Comparison of ENCODE assay signal across 27 cellular contexts in genomic region chr9:71928376-71928775, GRCh38. TPM values are rescaled to one million over a fixed set of nuclear protein-coding genes. Genes with fewer than 3 reads are reported as not detected.
A peak's percentile ranks its signal among the peaks of the same experiment; 100 is the strongest.
DNase-seq lines count a peak whose midpoint lies in the region; TF ChIP-seq lines count a peak whose summit lies in the region.
"Had no signal": no experiment of that assay in that cellular context is flagged by ENCODE, and none has a peak within 500 bp of the region (broad histone marks: within the 10 kb centered on the region; RNA-seq: fewer than 3 reads in every experiment).

No MANE protein-coding gene starts in this region.

- H3K27me3 ChIP-seq in esophagus squamous epithelium (no peaks in the 10 kb centered on the region), osteoblast (ENCODE audit: insufficient read depth, low read length) (no peaks in the 10 kb centered on the region), Peyer's patch (no peaks in the 10 kb centered on the region)
- H3K27me3 ChIP-seq: body of pancreas, dorsolateral prefrontal cortex, hepatocyte, right atrium auricular region, spleen, transverse colon had no signal

- H3K4me2 ChIP-seq in osteoblast (ENCODE audit: insufficient read depth, low read length), result no peak overlapping the region
- H3K4me2 ChIP-seq: hepatocyte had no signal

- H3K4me1 Mint-ChIP-seq in activated CD4-positive, alpha-beta T cell treated with anti-CD3 and anti-CD28 coated beads, Interleukin-2, amount 10 ng/mL, durations not matched to agents 24 days and 14 days, result no peaks in the 10 kb centered on the region
- H3K4me1 Mint-ChIP-seq: activated CD8-positive, alpha-beta memory T cell treated with anti-CD3 and anti-CD28 coated beads, Interleukin-2, amount 10 ng/mL, durations not matched to agents 7 days and 5 days had no signal

- H3K4me1 ChIP-seq in esophagus squamous epithelium, result peaks cover 0 to 55% (median 0%) of the 10 kb centered on the region in 3 donors
- peaks cover 24% of the 10 kb centered on the region for H3K4me1 ChIP-seq in osteoblast (ENCODE audit: insufficient read depth, low read length)
- no peaks in the 10 kb centered on the region for H3K4me1 ChIP-seq in Peyer's patch
- H3K4me1 ChIP-seq: right atrium auricular region, spleen had no signal

- TF ChIP-seq POLR2A in esophagus squamous epithelium (IDR thresholded peaks at IDR 0.05) (no peak), Peyer's patch (IDR thresholded peaks at IDR 0.05) (no peak)

- H2AFZ ChIP-seq in osteoblast (ENCODE audit: low read length), result no peak overlapping the region
- H2AFZ ChIP-seq: hepatocyte had no signal

- 95 to 100% methylated on average over 1 of the region's 1 CpG for WGBS in esophagus squamous epithelium, 2 donors

- H3K27ac ChIP-seq in esophagus squamous epithelium (peak overlapping the region in 3 of 4 donors; percentile 7 to 76 (median 56)), osteoblast (ENCODE audit: low read depth, low read length) (peak overlapping the region; percentile 83), Peyer's patch (no peak overlapping the region)
- H3K27ac ChIP-seq: body of pancreas, dorsolateral prefrontal cortex, hepatocyte, HL-60, right atrium auricular region, spleen, transverse colon had no signal

- no peaks in the 10 kb centered on the region for H3K27me3 Mint-ChIP-seq in activated CD4-positive, alpha-beta T cell treated with anti-CD3 and anti-CD28 coated beads, Interleukin-2, amount 10 ng/mL, durations not matched to agents 24 days and 14 days
- H3K27me3 Mint-ChIP-seq: activated CD8-positive, alpha-beta memory T cell treated with anti-CD3 and anti-CD28 coated beads, Interleukin-2, amount 10 ng/mL, durations not matched to agents 7 days and 5 days; CD4-positive, CD25-positive, alpha-beta regulatory T cell; naive thymus-derived CD8-positive, alpha-beta T cell had no signal

- no peak overlapping the region for H3K27ac Mint-ChIP-seq in activated CD4-positive, alpha-beta T cell treated with anti-CD3 and anti-CD28 coated beads, Interleukin-2, amount 10 ng/mL, durations not matched to agents 24 days and 14 days
- H3K27ac Mint-ChIP-seq: activated CD8-positive, alpha-beta memory T cell treated with anti-CD3 and anti-CD28 coated beads, Interleukin-2, amount 10 ng/mL, durations not matched to agents 7 days and 5 days; CD4-positive, CD25-positive, alpha-beta regulatory T cell; naive thymus-derived CD8-positive, alpha-beta T cell had no signal

- H3K9me3 Mint-ChIP-seq in activated CD4-positive, alpha-beta T cell treated with anti-CD3 and anti-CD28 coated beads, Interleukin-2, amount 10 ng/mL, durations not matched to agents 24 days and 14 days, result peaks cover 4% of the 10 kb centered on the region

- H3K36me3 ChIP-seq in esophagus squamous epithelium, result peaks cover 0 to under 1% (median 0%) of the 10 kb centered on the region in 3 donors
- no peaks in the 10 kb centered on the region for H3K36me3 ChIP-seq in osteoblast (ENCODE audit: insufficient read depth, low read length)
- H3K36me3 ChIP-seq in Peyer's patch, result no peaks in the 10 kb centered on the region
- H3K36me3 ChIP-seq: right atrium auricular region, transverse colon had no signal

- H3K4me3 Mint-ChIP-seq in activated CD4-positive, alpha-beta T cell treated with anti-CD3 and anti-CD28 coated beads, Interleukin-2, amount 10 ng/mL, durations not matched to agents 24 days and 14 days, result no peak overlapping the region
- H3K4me3 Mint-ChIP-seq: activated CD8-positive, alpha-beta memory T cell treated with anti-CD3 and anti-CD28 coated beads, Interleukin-2, amount 10 ng/mL, durations not matched to agents 7 days and 5 days; CD4-positive, CD25-positive, alpha-beta regulatory T cell; naive thymus-derived CD8-positive, alpha-beta T cell had no signal

- H3K4me3 ChIP-seq in AG10803 (ENCODE audit: low read length), result no peak overlapping the region
- H3K4me3 ChIP-seq in esophagus squamous epithelium, result no peak overlapping the region
- H3K4me3 ChIP-seq in osteoblast (ENCODE audit: insufficient read depth, low read length), result no peak overlapping the region
- H3K4me3 ChIP-seq in Peyer's patch, result no peak overlapping the region
- H3K4me3 ChIP-seq: body of pancreas, dorsolateral prefrontal cortex, hepatocyte, right atrium auricular region, spleen, transverse colon had no signal

- peak; percentile 24 for DNase-seq in AG10803 (ENCODE audit: low read depth)
- DNase-seq in M059J (ENCODE audit: low read depth), result peak; percentile 80
- DNase-seq in esophagus squamous epithelium (lab: John Stamatoyannopoulos, UW), result no peak
- DNase-seq in osteoblast (ENCODE audit: insufficient read length, low spot score, missing footprints), result no peak
- no peak for DNase-seq in NCI-H1417 (lab: John Stamatoyannopoulos, UW)
- DNase-seq in effector CD8-positive, alpha-beta T cell (lab: John Stamatoyannopoulos, UW), result no peak
- no peak for DNase-seq in Peyer's patch
- no peak for DNase-seq in activated CD4-positive, alpha-beta T cell treated with anti-CD3 and anti-CD28 coated beads, Interleukin-2, amount 10 ng/mL, durations not matched to agents 24 days and 14 days
- DNase-seq: activated CD8-positive, alpha-beta memory T cell treated with anti-CD3 and anti-CD28 coated beads, Interleukin-2, amount 10 ng/mL, durations not matched to agents 7 days and 5 days; activated T-cell treated with anti-CD3 and anti-CD28 coated beads, Interleukin-2, amount 50 U/mL, for 48 hours; body of pancreas; CD4-positive, CD25-positive, alpha-beta regulatory T cell; cerebellar nuclear complex; dorsolateral prefrontal cortex; GOT3; Kasumi-1; naive thymus-derived CD8-positive, alpha-beta T cell; NCI-H187; NCI-H2171 treated with DMSO at 0.1 percent for 48 hours; NCI-H524; SHP77 treated with DMSO at 0.1 percent for 48 hours; spleen; T-helper 9 cell; transverse colon had no signal

- intact Hi-C loops in esophagus squamous epithelium (cut with DNase I), result no loop called here
- intact Hi-C loops in activated CD4-positive, alpha-beta T cell treated with anti-CD3 and anti-CD28 coated beads, Interleukin-2, amount 10 ng/mL, durations not matched to agents 24 days and 14 days (cut with micrococcal nuclease), result no loop called here

- peaks cover 6% of the 10 kb centered on the region for H3K36me3 Mint-ChIP-seq in activated CD4-positive, alpha-beta T cell treated with anti-CD3 and anti-CD28 coated beads, Interleukin-2, amount 10 ng/mL, durations not matched to agents 24 days and 14 days (ENCODE audit: low read depth)

- H3K79me2 ChIP-seq in osteoblast (ENCODE audit: insufficient read depth, low read length), result peaks cover 53% of the 10 kb centered on the region

- H3K9me3 ChIP-seq in esophagus squamous epithelium, result no peaks in the 10 kb centered on the region
- no peaks in the 10 kb centered on the region for H3K9me3 ChIP-seq in osteoblast (ENCODE audit: low read depth, low read length)
- H3K9me3 ChIP-seq in Peyer's patch, result no peaks in the 10 kb centered on the region
- H3K9me3 ChIP-seq: body of pancreas, right atrium auricular region, spleen, transverse colon had no signal

- no peak for TF ChIP-seq CTCF in AG10803 (conservative IDR thresholded peaks at IDR 0.05; ENCODE audit: low read length)
- TF ChIP-seq CTCF in esophagus squamous epithelium (IDR thresholded peaks at IDR 0.05), result no peak
- TF ChIP-seq CTCF in osteoblast (IDR thresholded peaks at IDR 0.05; ENCODE audit: extremely low read depth, low read depth, low read length), result no peak
- no peak for TF ChIP-seq CTCF in Peyer's patch (IDR thresholded peaks at IDR 0.05)

- peaks cover 3% of the 10 kb centered on the region for H4K20me1 ChIP-seq in osteoblast (ENCODE audit: insufficient read depth, low read length)

RNA-seq across cellular contexts. Expression of gene C9orf85, which starts 16.9 kb away (rescaled TPM):
- total RNA-seq in M059J (2014; rRNA removed; shearing (Covaris generic)), result 24.9 and 32.2 TPM in 2 replicates
- total RNA-seq in esophagus squamous epithelium (10 to 100 TPM in 3 of 4 donors, 1 to 10 TPM in 1; 9.1 to 12.8 (median 10.4) TPM), osteoblast (11.2 and 12.1 TPM in 2 replicates), Peyer's patch (10 to 100 TPM; 11.3 to 40.4 (median 21.9) TPM)
- total RNA-seq in activated CD4-positive, alpha-beta T cell treated with anti-CD3 and anti-CD28 coated beads, Interleukin-2, amount 10 ng/mL, durations not matched to agents 24 days and 14 days, result 9.4 and 11.6 TPM in 2 replicates

RNA-seq across cellular contexts. Expression of gene ABHD17B, which starts 17.4 kb away (rescaled TPM):
- 34.5 and 49.0 TPM in 2 replicates for total RNA-seq in M059J (2014; rRNA removed; shearing (Covaris generic))
- total RNA-seq in esophagus squamous epithelium (10 to 100 TPM; 21.2 to 24.7 (median 22.2) TPM), osteoblast (21.4 and 21.8 TPM in 2 replicates), Peyer's patch (10 to 100 TPM; 23.9 to 39.1 (median 34.0) TPM)
- 18.3 and 19.7 TPM in 2 replicates for total RNA-seq in activated CD4-positive, alpha-beta T cell treated with anti-CD3 and anti-CD28 coated beads, Interleukin-2, amount 10 ng/mL, durations not matched to agents 24 days and 14 days

Comparison
In these comparisons a context has a peak if more than half of its experiments do, and no peak if none do; other contexts are left out.
1. DNase-seq: peak in AG10803 (single experiment) and M059J (single experiment); none in esophagus squamous epithelium (single experiment), osteoblast (single experiment), NCI-H1417 (0 of 3), effector CD8-positive, alpha-beta T cell (single experiment), Peyer's patch (0 of 3) and activated CD4-positive, alpha-beta T cell treated with anti-CD3 and anti-CD28 coated beads, Interleukin-2, amount 10 ng/mL, durations not matched to agents 24 days and 14 days (single experiment).
2. H3K27ac ChIP-seq: peak in esophagus squamous epithelium (3 of 4) and osteoblast (single experiment); none in Peyer's patch (0 of 4).